Comparison of ENCODE assay signal across 10 cellular contexts in the genomic region with DNA sequence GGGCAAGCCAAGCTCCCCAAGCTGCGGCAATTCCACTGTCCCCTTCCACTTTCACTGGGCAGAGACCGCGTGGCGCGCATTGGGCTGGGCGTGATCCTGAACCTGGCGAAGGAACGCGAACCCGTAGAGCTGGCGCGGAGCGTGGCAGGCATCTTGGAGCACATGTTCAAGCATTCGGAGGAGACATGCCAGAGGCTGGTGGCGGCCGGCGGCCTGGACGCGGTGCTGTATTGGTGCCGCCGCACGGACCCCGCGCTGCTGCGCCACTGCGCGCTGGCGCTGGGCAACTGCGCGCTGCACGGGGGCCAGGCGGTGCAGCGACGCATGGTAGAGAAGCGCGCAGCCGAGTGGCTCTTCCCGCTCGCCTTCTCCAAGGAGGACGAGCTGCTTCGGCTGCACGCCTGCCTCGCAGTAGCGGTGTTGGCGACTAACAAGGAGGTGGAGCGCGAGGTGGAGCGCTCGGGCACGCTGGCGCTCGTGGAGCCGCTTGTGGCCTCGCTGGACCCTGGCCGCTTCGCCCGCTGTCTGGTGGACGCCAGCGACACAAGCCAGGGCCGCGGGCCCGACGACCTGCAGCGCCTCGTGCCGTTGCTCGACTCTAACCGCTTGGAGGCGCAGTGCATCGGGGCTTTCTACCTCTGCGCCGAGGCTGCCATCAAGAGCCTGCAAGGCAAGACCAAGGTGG. TPM values are rescaled to one million over a fixed set of nuclear protein-coding genes. Genes with fewer than 3 reads are reported as not detected.
DNase-seq lines count a peak whose midpoint lies in the region; ATAC-seq and TF ChIP-seq lines count a peak whose summit lies in the region.
"Had no signal": no experiment of that assay in that cellular context is flagged by ENCODE, and none has a peak within 500 bp of the region (broad histone marks: within the 10 kb centered on the region; RNA-seq: fewer than 3 reads in every experiment).

No MANE protein-coding gene starts in this region.

- no peaks in the 10 kb centered on the region for H3K9me2 ChIP-seq in MM.1S (replicated peaks; ENCODE audit: insufficient read depth, low read length)

- 0 out of 2 replicates have a peak, but pooled peaks have one; percentile 4 for TF ChIP-seq CTCF in MM.1S (IDR thresholded peaks at IDR 0.05; ENCODE audit: low read length)

- H3K4me1 ChIP-seq in MM.1S (ENCODE audit: low read length) (no peaks in the 10 kb centered on the region), duodenal mucosa (ENCODE audit: control insufficient read depth in 1 of 2, insufficient read depth in 2 of 2, low read length in 2 of 2) (peaks cover 28 to 30% of the 10 kb centered on the region in 2 donors), mesodermal cell (ENCODE audit: control insufficient read depth, insufficient read depth, low read length, poor library complexity, severe bottlenecking) (peaks cover 10% of the 10 kb centered on the region)

- H3K4me2 ChIP-seq in MM.1S (ENCODE audit: low read depth, low read length) = no peak overlapping the region

- no peak for ATAC-seq in HG03571 (IDR thresholded peaks at IDR 0.05; ENCODE audit: unreplicated experiment)
- ATAC-seq: HCT116 had no signal

- H3K9ac ChIP-seq in MM.1S (ENCODE audit: low read length) = no peak overlapping the region
- no peak overlapping the region for H3K9ac ChIP-seq in duodenal mucosa (ENCODE audit: low read depth in 1 of 2, low read length in 2 of 2)

- no peak overlapping the region for H2AFZ ChIP-seq in MM.1S (ENCODE audit: low read length)

- whole genome bisulfite sequencing in mesodermal cell (ENCODE audit: insufficient coverage in 2 of 2), 2 experiments = 31 to 32% methylated on average over 51 to 72 of the region's 72 CpGs

- H3K4me3 ChIP-seq in MM.1S (ENCODE audit: low read length) (no peak overlapping the region), duodenal mucosa (ENCODE audit: low read depth in 1 of 2, low read length in 2 of 2) (peak overlapping the region; percentile 44 to 50), mesodermal cell (ENCODE audit: extremely low read depth, insufficient read depth, low read length, poor library complexity, severe bottlenecking) (peak overlapping the region; percentile 14)
- H3K4me3 ChIP-seq: ovary had no signal

- no peaks in the 10 kb centered on the region for H3K27me3 ChIP-seq in MM.1S (replicated peaks; ENCODE audit: insufficient read depth, low read length)
- no peaks in the 10 kb centered on the region for H3K27me3 ChIP-seq in duodenal mucosa (ENCODE audit: control insufficient read depth in 1 of 2, insufficient read depth in 2 of 2, low read length in 2 of 2)
- H3K27me3 ChIP-seq: ovary had no signal

- peak; percentile 46 for DNase-seq in Ammon's horn (ENCODE audit: low spot score)
- DNase-seq in MM.1S = no peak
- DNase-seq in NCI-H2171 treated with DMSO at 0.1 percent for 48 hours (lab: John Stamatoyannopoulos, UW) = no peak
- no peak for DNase-seq in NCI-H1436 (lab: John Stamatoyannopoulos, UW)
- no peak for DNase-seq in activated gamma-delta T cell treated with Interleukin-2 at 50 U/mL for 16 hours

- no peaks in the 10 kb centered on the region for H3F3A ChIP-seq in MM.1S (ENCODE audit: insufficient read depth, low read length)

- H3K27ac ChIP-seq in MM.1S (ENCODE audit: low read length) = no peak overlapping the region
- H3K27ac ChIP-seq in duodenal mucosa (ENCODE audit: low read depth, low read length) = no peak overlapping the region
- no peak overlapping the region for H3K27ac ChIP-seq in mesodermal cell (ENCODE audit: low read depth, low read length, severe bottlenecking)
- H3K27ac ChIP-seq: ovary had no signal

- no peaks in the 10 kb centered on the region for H3K79me2 ChIP-seq in MM.1S (ENCODE audit: low read length)

- no peaks in the 10 kb centered on the region for H3K9me3 ChIP-seq in MM.1S (replicated peaks; ENCODE audit: insufficient read depth, low read length)
- no peaks in the 10 kb centered on the region for H3K9me3 ChIP-seq in duodenal mucosa (ENCODE audit: control insufficient read depth in 1 of 2, low read length in 2 of 2)
- H3K9me3 ChIP-seq in mesodermal cell (ENCODE audit: control insufficient read depth, low read length) = no peaks in the 10 kb centered on the region
- H3K9me3 ChIP-seq: ovary had no signal

- H4K20me1 ChIP-seq in MM.1S (ENCODE audit: insufficient read depth, low read length) = no peaks in the 10 kb centered on the region

- H3K36me3 ChIP-seq in MM.1S (replicated peaks; ENCODE audit: insufficient read depth, low read length) = no peaks in the 10 kb centered on the region
- H3K36me3 ChIP-seq in duodenal mucosa (ENCODE audit: control insufficient read depth in 1 of 2, insufficient read depth in 2 of 2, low read length in 2 of 2) = no peaks in the 10 kb centered on the region
- H3K36me3 ChIP-seq in mesodermal cell (ENCODE audit: control insufficient read depth, insufficient read depth, low read length) = peaks cover 12% of the 10 kb centered on the region
- H3K36me3 ChIP-seq: ovary had no signal

RNA-seq across cellular contexts. Expression of a gene that starts 9.8 kb away (rescaled TPM):
- polyA plus RNA-seq in mesodermal cell (2013, experiment 1 of 2) = 11.6 TPM
- 14.1 TPM for polyA plus RNA-seq in mesodermal cell (2013, experiment 2 of 2)

RNA-seq across cellular contexts. Expression of a gene that starts 11.2 kb away (rescaled TPM):
- 11.9 TPM for polyA plus RNA-seq in mesodermal cell (2013, experiment 1 of 2)
- 15.0 TPM for polyA plus RNA-seq in mesodermal cell (2013, experiment 2 of 2)

RNA-seq across cellular contexts. Expression of a gene that starts 16.3 kb away (rescaled TPM):
- not detected for polyA plus RNA-seq in mesodermal cell (2013, experiment 1 of 2)
- not detected for polyA plus RNA-seq in mesodermal cell (2013, experiment 2 of 2)
- polyA plus RNA-seq: ovary had no signal

RNA-seq across cellular contexts. Expression of a gene that starts 24.0 kb away (rescaled TPM):
- polyA plus RNA-seq in mesodermal cell (2013, experiment 1 of 2) = 59.9 TPM
- 56.7 TPM for polyA plus RNA-seq in mesodermal cell (2013, experiment 2 of 2)

RNA-seq across cellular contexts. Expression of a gene that starts 24.7 kb away (rescaled TPM):
- polyA plus RNA-seq in mesodermal cell (2013, experiment 1 of 2) = 6.4 TPM
- 5.6 TPM for polyA plus RNA-seq in mesodermal cell (2013, experiment 2 of 2)
